25 cellular contexts compared by ENCODE assay signal in the genomic region with DNA sequence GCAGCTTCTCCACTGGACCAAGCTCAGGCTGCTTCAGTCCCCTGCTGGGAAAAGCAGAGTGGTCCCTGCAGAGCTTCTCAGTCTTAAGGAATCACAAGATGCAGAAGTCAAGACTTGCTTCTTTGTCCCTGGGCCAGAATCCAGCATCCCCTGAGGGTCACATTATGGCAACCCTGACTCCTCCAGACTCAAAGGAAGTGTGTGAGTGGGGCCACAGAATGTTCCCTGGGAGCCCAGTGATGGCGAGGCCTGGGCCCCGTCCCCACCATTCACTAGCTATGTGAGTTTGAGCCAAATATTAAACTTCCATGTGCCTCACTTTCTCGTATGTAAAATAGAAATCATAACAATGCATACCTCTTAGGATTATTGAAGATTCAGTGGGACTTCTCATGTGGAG.
"Had no signal": no experiment of that assay in that cellular context is flagged by ENCODE, and none has a peak within 500 bp of the region (broad histone marks: within the 10 kb centered on the region; RNA-seq: fewer than 3 reads in every experiment).

No MANE protein-coding gene starts in this region.

- H3K4me3 Mint-ChIP-seq: dendritic cell treated with granulocyte-macrophage colony-stimulating factor and Interleukin-4, amounts not matched to agents 40 ng/mL and 50 ng/mL, for 4 days; effector memory CD8-positive, alpha-beta T cell; endodermal cell; immature natural killer cell had no signal

- H3K36me3 ChIP-seq: colonic mucosa, gastroesophageal sphincter, heart left ventricle, lower lobe of right lung had no signal

- H3K4me3 ChIP-seq: colonic mucosa, gastroesophageal sphincter, heart left ventricle, hepatocyte, lower lobe of right lung had no signal

- H3K27me3 ChIP-seq: colonic mucosa, gastroesophageal sphincter, heart left ventricle, hepatocyte had no signal

- H3K36me3 Mint-ChIP-seq: immature natural killer cell had no signal

- H2AFZ ChIP-seq: hepatocyte had no signal

- ATAC-seq: effector memory CD8-positive, alpha-beta T cell; esophagus mucosa; foreskin keratinocyte; gastroesophageal sphincter; heart left ventricle; left colon; left lobe of liver; left ventricle myocardium superior; lower lobe of right lung had no signal

- H3K27ac ChIP-seq: colonic mucosa, epithelial cell of prostate, foreskin keratinocyte, gastroesophageal sphincter, heart left ventricle, hepatocyte, lower lobe of right lung had no signal

- H3K4me1 ChIP-seq: colonic mucosa, foreskin keratinocyte, lower lobe of right lung had no signal

- H3K9me3 Mint-ChIP-seq: dendritic cell treated with granulocyte-macrophage colony-stimulating factor and Interleukin-4, amounts not matched to agents 40 ng/mL and 50 ng/mL, for 4 days; effector memory CD8-positive, alpha-beta T cell; endodermal cell; immature natural killer cell had no signal

- H3K79me2 ChIP-seq: hepatocyte had no signal

- H3K27ac Mint-ChIP-seq: dendritic cell treated with granulocyte-macrophage colony-stimulating factor and Interleukin-4, amounts not matched to agents 40 ng/mL and 50 ng/mL, for 4 days; effector memory CD8-positive, alpha-beta T cell; endodermal cell had no signal

- DNase-seq: cerebellar nuclear complex; colonic mucosa; cortex of kidney; effector CD8-positive, alpha-beta T cell; effector memory CD8-positive, alpha-beta T cell; endodermal cell; erythroblast; foreskin keratinocyte; heart left ventricle; hypothalamus; immature natural killer cell; islet precursor cell; kidney; kidney glomerular epithelial cell; left colon; left ventricle myocardium superior; lower lobe of right lung; mesendoderm; midbrain had no signal

- H3K4me2 ChIP-seq: hepatocyte had no signal

- H3K9me3 ChIP-seq: colonic mucosa, gastroesophageal sphincter, heart left ventricle, lower lobe of right lung had no signal
